In the genomic region with DNA sequence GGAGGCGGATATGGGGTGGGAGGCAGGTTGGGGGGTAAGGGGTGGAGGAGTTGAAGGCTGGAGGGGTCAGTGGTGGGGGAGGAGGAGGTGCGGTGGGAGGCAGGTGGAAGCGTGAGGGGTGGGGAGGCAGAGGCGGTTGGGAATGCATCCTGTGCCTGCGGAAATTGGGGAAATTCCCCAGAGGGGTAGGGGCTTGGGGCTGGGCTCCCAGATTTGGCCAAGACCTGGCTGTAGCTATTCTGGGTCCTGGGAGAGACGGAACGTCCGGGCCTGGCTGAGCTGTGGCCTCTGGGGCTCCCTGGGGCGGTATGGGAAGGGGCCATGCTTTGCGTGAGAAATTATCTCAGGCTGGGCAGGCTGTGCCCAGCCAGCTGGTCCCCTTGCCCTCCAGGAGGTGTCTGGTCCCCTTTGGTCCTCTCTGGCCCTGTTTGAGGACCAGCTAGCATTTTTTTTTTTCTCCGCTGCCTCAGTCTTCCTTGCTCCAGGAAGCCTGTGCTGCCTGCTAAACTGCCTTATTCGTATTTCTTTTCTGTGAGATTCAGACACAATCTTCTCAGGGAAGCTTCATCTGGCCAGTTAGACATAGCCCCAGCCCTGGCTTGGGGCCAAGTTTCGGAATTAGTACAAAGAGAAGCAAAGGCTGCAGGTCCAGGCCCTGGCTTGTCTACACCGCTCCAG, we compare ENCODE assay signal across 8 cellular contexts. TPM values are rescaled to one million over a fixed set of nuclear protein-coding genes. Genes with fewer than 3 reads are reported as not detected.
A peak's percentile ranks its signal among the peaks of the same experiment; 100 is the strongest.
DNase-seq lines count a peak whose midpoint lies in the region; ATAC-seq and TF ChIP-seq lines count a peak whose summit lies in the region.

No MANE protein-coding gene starts in this region.

- no peak overlapping the region for H2BK120ac ChIP-seq in mesenchymal stem cell (ENCODE audit: low read depth, low read length)

- WGBS in mesenchymal stem cell: 58% methylated on average over 14 of the region's 14 CpGs

- H3K4me3 ChIP-seq in dorsolateral prefrontal cortex: peak overlapping the region in 38 of 59 donors; percentile 4 to 78 (median 36)
- no peak overlapping the region for H3K4me3 ChIP-seq in mesenchymal stem cell (ENCODE audit: insufficient read depth in 1 of 2, low read depth in 1 of 2, low read length in 2 of 2)
- no peak overlapping the region for H3K4me3 ChIP-seq in upper lobe of right lung

- no peak overlapping the region for H2AK5ac ChIP-seq in mesenchymal stem cell (ENCODE audit: low read length, severe bottlenecking)

- peak overlapping the region in 1 of 2 experiments; percentile 61 for H2BK12ac ChIP-seq in mesenchymal stem cell (ENCODE audit: low read length in 2 of 2)

- peak overlapping the region; percentile 83 for H4K91ac ChIP-seq in mesenchymal stem cell (ENCODE audit: low read length)

- H3K79me1 ChIP-seq in mesenchymal stem cell (replicated peaks; ENCODE audit: low read length, poor library complexity, severe bottlenecking): no peaks in the 10 kb centered on the region

- peak in 10 of 14 donors; percentile 16 to 57 (median 37) for DNase-seq in C1 segment of cervical spinal cord (lab: John Stamatoyannopoulos, UW)
- DNase-seq in NOMO-1 treated with dmso at 0.1 percent for 144 hours (lab: John Stamatoyannopoulos, UW; ENCODE audit: unreplicated experiment): peak; percentile 23
- peak in 8 of 10 donors; percentile 55 to 83 (median 66) for DNase-seq in dorsolateral prefrontal cortex
- peak; percentile 75 for DNase-seq in mesenchymal stem cell
- no peak for DNase-seq in upper lobe of right lung
- no peak for DNase-seq in NCI-H2081 treated with DMSO at 0.1 percent for 48 hours (lab: John Stamatoyannopoulos, UW)

- in situ Hi-C loops in GM18951 (cut with MboI; ENCODE audit: low sequenced_read_pairs, unreplicated experiment): no loop called here

- peak overlapping the region; percentile 52 for H2AFZ ChIP-seq in mesenchymal stem cell (ENCODE audit: low read depth, low read length)

- H3K27me3 ChIP-seq in dorsolateral prefrontal cortex (no peaks in the 10 kb centered on the region), mesenchymal stem cell (ENCODE audit: control insufficient read depth in 1 of 2, insufficient read depth in 1 of 2, low read length in 2 of 2) (no peaks in the 10 kb centered on the region), upper lobe of right lung (no peaks in the 10 kb centered on the region)

- TF ChIP-seq CTCF in dorsolateral prefrontal cortex (IDR thresholded peaks at IDR 0.05 in 54 of 56, conservative IDR thresholded peaks at IDR 0.05 in 2 of 56; ENCODE audit: low read depth in 1 of 56, partially characterized antibody in 56 of 56) (no peak), upper lobe of right lung (IDR thresholded peaks at IDR 0.05) (no peak)

- peaks cover 18% of the 10 kb centered on the region for H3K4me1 ChIP-seq in mesenchymal stem cell (ENCODE audit: control insufficient read depth, insufficient read depth, low read depth, low read length)
- no peaks in the 10 kb centered on the region for H3K4me1 ChIP-seq in upper lobe of right lung

- H3K23ac ChIP-seq in mesenchymal stem cell (ENCODE audit: low read length in 2 of 2): no peak overlapping the region

- TF ChIP-seq POLR2A in GM18951 (IDR thresholded peaks at IDR 0.05; ENCODE audit: extremely low read depth, insufficient read depth, insufficient read length): peak; percentile 41

- no peak overlapping the region for H2BK5ac ChIP-seq in mesenchymal stem cell (ENCODE audit: low read depth, low read length, poor library complexity, severe bottlenecking)

- H3K18ac ChIP-seq in mesenchymal stem cell (ENCODE audit: low read depth in 1 of 2, low read length in 2 of 2): peak overlapping the region; percentile 18 to 62

- H2BK15ac ChIP-seq in mesenchymal stem cell (ENCODE audit: low read depth, poor library complexity, severe bottlenecking): peak overlapping the region; percentile 93

- H3K9me3 ChIP-seq in mesenchymal stem cell (ENCODE audit: control insufficient read depth, low read length) (no peaks in the 10 kb centered on the region), upper lobe of right lung (no peaks in the 10 kb centered on the region)

- intact Hi-C loops in dorsolateral prefrontal cortex (cut with DNase I): no loop called here
- intact Hi-C loops in upper lobe of right lung (cut with DNase I): no loop called here

- H3K27ac ChIP-seq in dorsolateral prefrontal cortex: peak overlapping the region in 56 of 59 donors; percentile 15 to 90 (median 76)
- H3K27ac ChIP-seq in mesenchymal stem cell (ENCODE audit: low read length, poor library complexity, severe bottlenecking): peak overlapping the region; percentile 50
- H3K27ac ChIP-seq in upper lobe of right lung: peak overlapping the region; percentile 66

- H3K4me2 ChIP-seq in mesenchymal stem cell (ENCODE audit: low read length, poor library complexity, severe bottlenecking): no peak overlapping the region

- H4K8ac ChIP-seq in mesenchymal stem cell (ENCODE audit: low read length): peak overlapping the region; percentile 37

- H3K9ac ChIP-seq in mesenchymal stem cell (ENCODE audit: low read length): no peak overlapping the region

- H3K36me3 ChIP-seq in mesenchymal stem cell (ENCODE audit: control insufficient read depth in 1 of 2, insufficient read depth in 2 of 2, low read depth in 1 of 2, low read length in 2 of 2): no peaks in the 10 kb centered on the region
- no peaks in the 10 kb centered on the region for H3K36me3 ChIP-seq in upper lobe of right lung

- peak; percentile 69 for ATAC-seq in HG03097 (IDR thresholded peaks at IDR 0.05; ENCODE audit: low FRiP score, unreplicated experiment)
- peak; percentile 62 for ATAC-seq in upper lobe of right lung

- H3K4ac ChIP-seq in mesenchymal stem cell (ENCODE audit: low read depth in 1 of 2, low read length in 2 of 2): no peak overlapping the region

- H3K14ac ChIP-seq in mesenchymal stem cell (ENCODE audit: low read length in 2 of 2): peak overlapping the region in 1 of 2 experiments; percentile 11

RNA-seq across cellular contexts. Expression of gene TRPV2, which starts 7.3 kb away (rescaled TPM):
- total RNA-seq in dorsolateral prefrontal cortex (10 to 100 TPM in 114 of 120 experiments, 1 to 10 TPM in 6; 7.6 to 32.7 (median 16.2) TPM), upper lobe of right lung (86.5 TPM)
- polyA plus RNA-seq in mesenchymal stem cell (2013, experiment 1 of 2): 116 TPM
- 113 TPM for polyA plus RNA-seq in mesenchymal stem cell (2013, experiment 2 of 2)

RNA-seq across cellular contexts. Expression of gene UBB, which starts 27.2 kb away (rescaled TPM):
- 1,000 to 10,000 TPM in 119 of 120 experiments, 100 to 1,000 TPM in 1; 963 to 2,431 (median 1,830) TPM for total RNA-seq in dorsolateral prefrontal cortex
- 2,793 TPM for polyA plus RNA-seq in mesenchymal stem cell (2013, experiment 1 of 2)
- polyA plus RNA-seq in mesenchymal stem cell (2013, experiment 2 of 2): 2,890 TPM
- 1,410 TPM for total RNA-seq in upper lobe of right lung

RNA-seq across cellular contexts. Expression of gene CENPV, which starts 54.8 kb away (rescaled TPM):
- total RNA-seq in dorsolateral prefrontal cortex (10 to 100 TPM; 24.6 to 89.3 (median 51.6) TPM), upper lobe of right lung (10.4 TPM)
- 35.4 TPM for polyA plus RNA-seq in mesenchymal stem cell (2013, experiment 1 of 2)
- 35.7 TPM for polyA plus RNA-seq in mesenchymal stem cell (2013, experiment 2 of 2)

Comparison
In these comparisons a context has a peak if more than half of its experiments do, and no peak if none do; other contexts are left out.
1. DNase-seq: peak in C1 segment of cervical spinal cord (10 of 14), NOMO-1 treated with dmso at 0.1 percent for 144 hours (single experiment), dorsolateral prefrontal cortex (8 of 10) and mesenchymal stem cell (single experiment); none in upper lobe of right lung (single experiment) and NCI-H2081 treated with DMSO at 0.1 percent for 48 hours (single experiment).
2. H3K4me3 ChIP-seq: peak in dorsolateral prefrontal cortex (38 of 59); none in mesenchymal stem cell (0 of 2) and upper lobe of right lung (single experiment).
3. Peak in every context shown above with its lines, with median percentiles within 50 percentile points of each other: H3K27ac ChIP-seq.